In genomic region chr3:101676219-101676764, GRCh38 we compare ENCODE assay signal across 8 cellular contexts. TPM values are rescaled to one million over a fixed set of nuclear protein-coding genes. Genes with fewer than 3 reads are reported as not detected.
DNase-seq lines count a peak whose midpoint lies in the region; ATAC-seq and TF ChIP-seq lines count a peak whose summit lies in the region.

No MANE protein-coding gene starts in this region.

- peaks cover 59% of the 10 kb centered on the region for H3K4me1 Mint-ChIP-seq in activated B cell treated with CpG ODN at 0.5 μM for 24 hours

- TF ChIP-seq CTCF in activated B cell treated with CpG ODN at 0.5 μM for 24 hours (IDR thresholded peaks at IDR 0.05) = no peak
- no peak for TF ChIP-seq CTCF in coronary artery (IDR thresholded peaks at IDR 0.05)
- TF ChIP-seq CTCF in lower lobe of right lung (IDR thresholded peaks at IDR 0.05) = peak; percentile 8

- H3K27ac ChIP-seq in coronary artery = peak overlapping the region; percentile 93 to 98
- H3K27ac ChIP-seq in lower lobe of right lung = peak overlapping the region; percentile 98

- peak; percentile 61 for DNase-seq in 8988T
- peak; percentile 96 for DNase-seq in activated B cell treated with CpG ODN at 0.5 μM for 24 hours
- peak; percentile 96 for DNase-seq in coronary artery (ENCODE audit: low spot score)
- DNase-seq in lower lobe of right lung = peak; percentile 96
- DNase-seq in stimulated activated CD4-positive, alpha-beta T cell treated with anti-CD3 and anti-CD28 coated beads, TNF-alpha, amount 100 ng/mL, for 48 hours (ENCODE audit: low read depth in 3 of 3) = peak; percentile 91 to 94 (median 93)
- DNase-seq in SKM-1 (lab: John Stamatoyannopoulos, UW; ENCODE audit: unreplicated experiment) = no peak

- intact Hi-C loops in activated B cell treated with CpG ODN at 0.5 μM for 24 hours (cut with micrococcal nuclease) (loop anchor here (1.0 to 10.0 kb wide), 8 partner anchors 115 to 1415 kb away; partner anchors contain the start of genes LNP1, NIT2, SENP7 and TBC1D23), lower lobe of right lung (cut with DNase I) (no loop called here)

- H3K4me3 Mint-ChIP-seq in activated B cell treated with CpG ODN at 0.5 μM for 24 hours = peak overlapping the region; percentile 93

- ATAC-seq in GM19025 (IDR thresholded peaks at IDR 0.05; ENCODE audit: low read depth, unreplicated experiment) = peak; percentile 82
- peak; percentile 83 for ATAC-seq in HG03342 (IDR thresholded peaks at IDR 0.05; ENCODE audit: unreplicated experiment)
- ATAC-seq in activated B cell treated with CpG ODN at 0.5 μM for 24 hours (ENCODE audit: low read depth) = peak; percentile 89
- ATAC-seq in lower lobe of right lung = peak; percentile 97 to 98

- H3K4me1 ChIP-seq in lower lobe of right lung = peaks cover 44% of the 10 kb centered on the region

- H3K4me3 ChIP-seq in coronary artery = peak overlapping the region; percentile 98
- peak overlapping the region; percentile 98 for H3K4me3 ChIP-seq in lower lobe of right lung

- peak overlapping the region; percentile 96 for H3K27ac Mint-ChIP-seq in activated B cell treated with CpG ODN at 0.5 μM for 24 hours

- peaks cover 34% of the 10 kb centered on the region for H3K36me3 ChIP-seq in lower lobe of right lung

- H3K9me3 Mint-ChIP-seq in activated B cell treated with CpG ODN at 0.5 μM for 24 hours = no peaks in the 10 kb centered on the region

- CTCF ChIA-PET in activated B cell treated with CpG ODN at 0.5 μM for 24 hours (lab: Charles Lee) = interaction anchor here (1.1 to 2.3 kb wide), 4 partner anchors 10 to 549 kb away, joined by 3 to 10 read pairs (median 5); partner anchors contain the start of genes CEP97, PCNP and RPL24

- POLR2A ChIA-PET in activated B cell treated with CpG ODN at 0.5 μM for 24 hours (lab: Charles Lee) = interaction anchor here (0.9 to 3.9 kb wide), 15 partner anchors 9 to 966 kb away, joined by 3 to 137 read pairs (median 6); partner anchors contain the start of genes CEP97, NFKBIZ, NXPE3 and PCNP

- no peaks in the 10 kb centered on the region for H3K27me3 Mint-ChIP-seq in activated B cell treated with CpG ODN at 0.5 μM for 24 hours

- no peaks in the 10 kb centered on the region for H3K9me3 ChIP-seq in lower lobe of right lung

- no peaks in the 10 kb centered on the region for H3K27me3 ChIP-seq in lower lobe of right lung (ENCODE audit: low read depth)

- H3K36me3 Mint-ChIP-seq in activated B cell treated with CpG ODN at 0.5 μM for 24 hours (ENCODE audit: low read depth) = peaks cover 49% of the 10 kb centered on the region

RNA-seq across cellular contexts. Expression of gene ZBTB11, which starts 0.6 kb away (rescaled TPM):
- total RNA-seq in activated B cell treated with CpG ODN at 0.5 μM for 24 hours (26.2 and 28.7 TPM in 2 replicates), lower lobe of right lung (23.5 TPM)

RNA-seq across cellular contexts. Expression of gene RPL24, which starts 10.2 kb away (rescaled TPM):
- total RNA-seq in activated B cell treated with CpG ODN at 0.5 μM for 24 hours = 1,431 and 1,623 TPM in 2 replicates
- total RNA-seq in lower lobe of right lung = 793 TPM

RNA-seq across cellular contexts. Expression of gene CEP97, which starts 48.1 kb away (rescaled TPM):
- total RNA-seq in activated B cell treated with CpG ODN at 0.5 μM for 24 hours = 7.3 and 7.9 TPM in 2 replicates
- total RNA-seq in lower lobe of right lung = 8.0 TPM
